Comparison of ENCODE assay signal across 17 cellular contexts in genomic region chr2:38370664-38371063, GRCh38.
"Had no signal": no experiment of that assay in that cellular context is flagged by ENCODE, and none has a peak within 500 bp of the region (broad histone marks: within the 10 kb centered on the region; RNA-seq: fewer than 3 reads in every experiment).

No MANE protein-coding gene starts in this region.

- H3K9ac ChIP-seq: parathyroid adenoma had no signal

- H3K27me3 ChIP-seq: tibial nerve, vagina had no signal

- DNase-seq: activated CD4-positive, alpha-beta T cell treated with anti-CD3 and anti-CD28 coated beads, Interleukin-2, amount 50 U/mL, for 1 hour; activated naive CD8-positive, alpha-beta T cell treated with anti-CD3 and anti-CD28 coated beads for 36 hours; amygdala; central memory CD4-positive, alpha-beta T cell; foreskin melanocyte; hypothalamus; islet precursor cell; lower lobe of right lung; substantia nigra; T-helper 1 cell; T1000 had no signal

- FAIRE-seq: colon had no signal

- H3K36me3 ChIP-seq: lower lobe of right lung, tibial nerve, vagina had no signal

- H3K27ac ChIP-seq: parathyroid adenoma, tibial nerve, vagina had no signal

- H3K36me3 Mint-ChIP-seq: natural killer cell treated with Interleukin-12 subunit alpha and Interleukin-12 subunit beta and Interleukin-15 and Interleukin-18, amount 100 ng/mL, for 72 hours had no signal

- H3K9me3 Mint-ChIP-seq: activated naive CD8-positive, alpha-beta T cell treated with anti-CD3 and anti-CD28 coated beads for 36 hours; natural killer cell treated with Interleukin-12 subunit alpha and Interleukin-12 subunit beta and Interleukin-15 and Interleukin-18, amount 100 ng/mL, for 72 hours had no signal

- H3K27me3 Mint-ChIP-seq: activated naive CD8-positive, alpha-beta T cell treated with anti-CD3 and anti-CD28 coated beads for 36 hours; natural killer cell treated with Interleukin-12 subunit alpha and Interleukin-12 subunit beta and Interleukin-15 and Interleukin-18, amount 100 ng/mL, for 72 hours had no signal

- H2AFZ ChIP-seq: parathyroid adenoma had no signal

- H3K4me3 ChIP-seq: lower lobe of right lung, tibial nerve, vagina had no signal

- ATAC-seq: activated CD4-positive, CD25-positive, alpha-beta regulatory T cell treated with anti-CD3 and anti-CD28 coated beads, Interleukin-2, amount 50 U/mL, for 24 hours; natural killer cell treated with Interleukin-12 subunit alpha and Interleukin-12 subunit beta and Interleukin-15 and Interleukin-18, amount 100 ng/mL, for 72 hours had no signal

- H3K4me3 Mint-ChIP-seq: activated naive CD8-positive, alpha-beta T cell treated with anti-CD3 and anti-CD28 coated beads for 36 hours; natural killer cell treated with Interleukin-12 subunit alpha and Interleukin-12 subunit beta and Interleukin-15 and Interleukin-18, amount 100 ng/mL, for 72 hours had no signal

- H3K27ac Mint-ChIP-seq: activated naive CD8-positive, alpha-beta T cell treated with anti-CD3 and anti-CD28 coated beads for 36 hours; natural killer cell treated with Interleukin-12 subunit alpha and Interleukin-12 subunit beta and Interleukin-15 and Interleukin-18, amount 100 ng/mL, for 72 hours had no signal

- H3K9me3 ChIP-seq: lower lobe of right lung, tibial nerve, vagina had no signal
